In the genomic region with DNA sequence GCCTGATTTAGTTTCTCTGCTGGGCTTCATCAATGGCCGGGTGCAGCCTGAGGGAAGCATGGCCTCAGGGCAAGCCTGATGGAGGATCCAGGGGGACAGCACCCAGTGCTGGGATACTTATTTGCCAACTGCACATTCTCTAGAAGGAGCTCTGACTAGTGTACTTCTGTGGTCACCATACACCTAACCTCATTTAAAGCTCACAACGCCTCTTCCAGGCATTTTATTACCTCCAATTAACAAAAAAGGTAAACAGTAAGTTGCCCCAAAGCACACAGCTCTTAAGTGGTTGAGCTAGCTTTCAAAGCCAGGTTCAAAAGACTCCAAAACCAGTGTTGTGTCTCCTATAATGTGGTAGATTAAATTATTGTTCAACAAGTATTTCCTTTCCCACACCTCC, we compare ENCODE assay signal across 1 cellular context.
TF ChIP-seq lines count a peak whose summit lies in the region.

No MANE protein-coding gene starts in this region.

TF ChIP-seq in HEK293, 187 proteins besides CTCF, POLR2A, EP300 and RAD21 (continued from another document):
- no peak for TF ChIP-seq ZNF140 (tag by site-specific recombination; IDR thresholded peaks at IDR 0.05)
- TF ChIP-seq, protein P1, sequence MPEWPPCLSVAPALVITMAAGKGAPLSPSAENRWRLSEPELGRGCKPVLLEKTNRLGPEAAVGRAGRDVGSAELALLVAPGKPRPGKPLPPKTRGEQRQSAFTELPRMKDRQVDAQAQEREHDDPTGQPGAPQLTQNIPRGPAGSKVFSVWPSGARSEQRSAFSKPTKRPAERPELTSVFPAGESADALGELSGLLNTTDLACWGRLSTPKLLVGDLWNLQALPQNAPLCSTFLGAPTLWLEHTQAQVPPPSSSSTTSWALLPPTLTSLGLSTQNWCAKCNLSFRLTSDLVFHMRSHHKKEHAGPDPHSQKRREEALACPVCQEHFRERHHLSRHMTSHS (tag by site-specific recombination; IDR thresholded peaks at IDR 0.05) = no peak
- TF ChIP-seq KLF9 (tag by site-specific recombination; IDR thresholded peaks at IDR 0.05; ENCODE audit: low read depth) = no peak
